ENCODE assay signal across 17 cellular contexts in the genomic region with DNA sequence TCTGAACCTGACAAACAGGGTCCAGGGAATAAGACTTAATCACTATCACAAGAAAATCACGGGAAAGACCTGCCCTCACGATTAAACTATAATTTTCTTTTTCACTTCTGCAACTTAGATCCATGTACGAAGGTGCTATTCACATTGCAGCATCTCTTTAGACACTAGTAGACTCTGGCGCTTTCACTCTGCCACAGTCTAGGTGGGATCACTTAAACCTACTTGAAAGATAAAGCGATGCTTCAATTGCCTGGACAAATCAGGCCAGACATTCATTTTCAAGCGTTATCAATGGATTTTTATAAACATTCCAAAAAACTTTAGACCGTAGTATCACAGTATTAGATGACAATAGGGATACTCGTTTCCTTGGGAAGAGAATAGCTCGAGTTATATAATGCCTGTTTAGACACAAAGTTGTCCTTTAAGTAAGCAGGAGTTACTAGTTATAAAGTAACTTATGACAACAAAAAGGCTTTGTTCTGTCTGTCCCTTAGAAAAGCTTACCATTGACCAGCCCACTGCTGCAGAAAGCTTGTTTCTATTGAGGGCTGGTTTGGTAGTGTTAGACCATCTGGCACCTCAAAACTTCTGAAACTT.
"Had no signal": no experiment of that assay in that cellular context is flagged by ENCODE, and none has a peak within 500 bp of the region (broad histone marks: within the 10 kb centered on the region; RNA-seq: fewer than 3 reads in every experiment).

No MANE protein-coding gene starts in this region.

- H3K36me3 ChIP-seq: colonic mucosa, prostate gland, sigmoid colon, stomach had no signal

- H3K27ac ChIP-seq: colonic mucosa, hepatocyte, prostate gland, sigmoid colon, spleen, stomach had no signal

- H3K9me3 Mint-ChIP-seq: activated naive CD4-positive, alpha-beta T cell treated with anti-CD3 and anti-CD28 coated beads, Interleukin-2, amount 10 ng/mL, durations not matched to agents 7 days and 5 days had no signal

- H3K4me1 ChIP-seq: colonic mucosa, prostate gland had no signal

- H3K4me3 Mint-ChIP-seq: activated CD8-positive, alpha-beta memory T cell treated with anti-CD3 and anti-CD28 coated beads, Interleukin-2, amount 10 ng/mL, durations not matched to agents 7 days and 5 days; activated naive CD4-positive, alpha-beta T cell treated with anti-CD3 and anti-CD28 coated beads, Interleukin-2, amount 10 ng/mL, durations not matched to agents 7 days and 5 days had no signal

- H3K27me3 ChIP-seq: colonic mucosa, hepatocyte, sigmoid colon, spleen, stomach had no signal

- H3K27ac Mint-ChIP-seq: activated CD8-positive, alpha-beta memory T cell treated with anti-CD3 and anti-CD28 coated beads, Interleukin-2, amount 10 ng/mL, durations not matched to agents 7 days and 5 days; activated naive CD4-positive, alpha-beta T cell treated with anti-CD3 and anti-CD28 coated beads, Interleukin-2, amount 10 ng/mL, durations not matched to agents 7 days and 5 days had no signal

- H2AFZ ChIP-seq: hepatocyte had no signal

- H3K27me3 Mint-ChIP-seq: activated CD8-positive, alpha-beta memory T cell treated with anti-CD3 and anti-CD28 coated beads, Interleukin-2, amount 10 ng/mL, durations not matched to agents 7 days and 5 days; activated naive CD4-positive, alpha-beta T cell treated with anti-CD3 and anti-CD28 coated beads, Interleukin-2, amount 10 ng/mL, durations not matched to agents 7 days and 5 days; naive thymus-derived CD4-positive, alpha-beta T cell had no signal

- DNase-seq: activated CD4-positive, alpha-beta T cell treated with anti-CD3 and anti-CD28 coated beads, Interleukin-2, amount 50 U/mL, for 4 hours; activated CD4-positive, CD25-positive, alpha-beta regulatory T cell treated with anti-CD3 and anti-CD28 coated beads, Interleukin-2, amount 50 U/mL, for 72 hours; activated CD8-positive, alpha-beta memory T cell treated with anti-CD3 and anti-CD28 coated beads, Interleukin-2, amount 10 ng/mL, durations not matched to agents 7 days and 5 days; activated naive CD4-positive, alpha-beta T cell treated with anti-CD3 and anti-CD28 coated beads, Interleukin-2, amount 10 ng/mL, durations not matched to agents 7 days and 5 days; activated T-cell treated with anti-CD3 and anti-CD28 coated beads, Interleukin-2, amount 50 U/mL, for 1 hour; caudate nucleus; colonic mucosa; islet precursor cell; naive thymus-derived CD4-positive, alpha-beta T cell; occipital lobe; sigmoid colon; spleen; stomach; T-helper 9 cell had no signal

- H3K9me3 ChIP-seq: colonic mucosa, prostate gland, sigmoid colon, spleen, stomach had no signal

- ATAC-seq: activated CD8-positive, alpha-beta memory T cell treated with anti-CD3 and anti-CD28 coated beads, Interleukin-2, amount 10 ng/mL, durations not matched to agents 7 days and 5 days; left lobe of liver; naive thymus-derived CD4-positive, alpha-beta T cell had no signal

- H3K4me3 ChIP-seq: colonic mucosa, hepatocyte, prostate gland, sigmoid colon, spleen, stomach had no signal
